32 cellular contexts compared by ENCODE assay signal in genomic region chr1:103273106-103273505, GRCh38.
"Had no signal": no experiment of that assay in that cellular context is flagged by ENCODE, and none has a peak within 500 bp of the region (broad histone marks: within the 10 kb centered on the region; RNA-seq: fewer than 3 reads in every experiment).

No MANE protein-coding gene starts in this region.

- H3K4me1 Mint-ChIP-seq: activated CD4-positive, alpha-beta T cell treated with anti-CD3 and anti-CD28 coated beads for 36 hours; activated CD4-positive, alpha-beta T cell treated with anti-CD3 and anti-CD28 coated beads, Interleukin-2, amount 10 ng/mL, durations not matched to agents 24 days and 14 days; activated CD8-positive, alpha-beta memory T cell treated with anti-CD3 and anti-CD28 coated beads, Interleukin-2, amount 10 ng/mL, durations not matched to agents 7 days and 5 days; activated naive CD4-positive, alpha-beta T cell treated with anti-CD3 and anti-CD28 coated beads, Interleukin-2, amount 10 ng/mL, durations not matched to agents 7 days and 5 days; T-helper 17 cell had no signal

- H3K27me3 ChIP-seq: esophagus muscularis mucosa, foreskin keratinocyte, gastrocnemius medialis, heart right ventricle had no signal

- H3K27me3 Mint-ChIP-seq: activated CD4-positive, alpha-beta memory T cell treated with anti-CD3 and anti-CD28 coated beads for 36 hours; activated CD4-positive, alpha-beta T cell treated with anti-CD3 and anti-CD28 coated beads for 36 hours; activated CD4-positive, alpha-beta T cell treated with anti-CD3 and anti-CD28 coated beads, Interleukin-2, amount 10 ng/mL, durations not matched to agents 24 days and 14 days; activated CD8-positive, alpha-beta memory T cell treated with anti-CD3 and anti-CD28 coated beads, Interleukin-2, amount 10 ng/mL, durations not matched to agents 7 days and 5 days; activated naive CD4-positive, alpha-beta T cell treated with anti-CD3 and anti-CD28 coated beads, Interleukin-2, amount 10 ng/mL, durations not matched to agents 7 days and 5 days; effector memory CD8-positive, alpha-beta T cell; T-helper 17 cell had no signal

- H3K9me3 Mint-ChIP-seq: activated naive CD4-positive, alpha-beta T cell treated with anti-CD3 and anti-CD28 coated beads, Interleukin-2, amount 10 ng/mL, durations not matched to agents 7 days and 5 days; activated T-helper 2 cell treated with anti-CD3 and anti-CD28 coated beads, Interferon-gamma antibody, Interleukin-2, Interleukin-4, amounts not matched to agents 10 μg/mL and 5 μg/mL and 100 μg/mL, durations not matched to agents 14 hours and 24 hours and 36 hours; T-helper 2 cell treated with Interferon-gamma antibody and Interleukin-4, amounts not matched to agents 5 μg/mL and 100 μg/mL, for 36 hours had no signal

- DNase-seq: activated CD4-positive, alpha-beta memory T cell treated with anti-CD3 and anti-CD28 coated beads for 36 hours; activated CD4-positive, alpha-beta T cell treated with anti-CD3 and anti-CD28 coated beads for 36 hours; activated CD4-positive, alpha-beta T cell treated with anti-CD3 and anti-CD28 coated beads, Interleukin-2, amount 10 ng/mL, durations not matched to agents 24 days and 14 days; activated CD4-positive, CD25-positive, alpha-beta regulatory T cell; activated CD4-positive, CD25-positive, alpha-beta regulatory T cell treated with anti-CD3 and anti-CD28 coated beads, Interleukin-2, amount 50 U/mL, for 72 hours; activated CD8-positive, alpha-beta memory T cell treated with anti-CD3 and anti-CD28 coated beads, Interleukin-2, amount 10 ng/mL, durations not matched to agents 7 days and 5 days; activated CD8-positive, alpha-beta memory T cell treated with anti-CD3 and anti-CD28 coated beads, Interleukin-2, amount 50 U/mL, for 4 hours; activated CD8-positive, alpha-beta T cell treated with anti-CD3 and anti-CD28 coated beads, Interleukin-2, amount 10 ng/mL, durations not matched to agents 7 days and 5 days; activated effector memory CD4-positive, alpha-beta T cell treated with anti-CD3 and anti-CD28 coated beads, Interleukin-2, amount 50 U/mL, for 16 hours; activated naive CD4-positive, alpha-beta T cell treated with anti-CD3 and anti-CD28 coated beads, Interleukin-2, amount 10 ng/mL, durations not matched to agents 7 days and 5 days; activated T-cell treated with anti-CD3 and anti-CD28 coated beads, Interleukin-2, amount 50 U/mL, for 1 hour; activated T-cell treated with anti-CD3 and anti-CD28 coated beads, Interleukin-2, amount 50 U/mL, for 48 hours; amniotic stem cell; anterior cingulate cortex; caudate nucleus; cortex of kidney; dermis blood vessel endothelial cell; effector CD4-positive, alpha-beta T cell; effector memory CD8-positive, alpha-beta T cell; erythroblast; foreskin keratinocyte; gastrocnemius medialis; heart right ventricle; T-helper 1 cell; T-helper 17 cell; T1000; WERI-Rb-1 had no signal

- H3K27ac Mint-ChIP-seq: activated CD4-positive, alpha-beta memory T cell treated with anti-CD3 and anti-CD28 coated beads for 36 hours; activated CD4-positive, alpha-beta T cell treated with anti-CD3 and anti-CD28 coated beads for 36 hours; activated CD4-positive, alpha-beta T cell treated with anti-CD3 and anti-CD28 coated beads, Interleukin-2, amount 10 ng/mL, durations not matched to agents 24 days and 14 days; activated CD8-positive, alpha-beta memory T cell treated with anti-CD3 and anti-CD28 coated beads, Interleukin-2, amount 10 ng/mL, durations not matched to agents 7 days and 5 days; activated CD8-positive, alpha-beta T cell treated with anti-CD3 and anti-CD28 coated beads, Interleukin-2, amount 10 ng/mL, durations not matched to agents 7 days and 5 days; activated naive CD4-positive, alpha-beta T cell treated with anti-CD3 and anti-CD28 coated beads, Interleukin-2, amount 10 ng/mL, durations not matched to agents 7 days and 5 days; activated naive CD8-positive, alpha-beta T cell; activated T-helper 1 cell treated with anti-CD3 and anti-CD28 coated beads, Interleukin-12 subunit alpha, Interleukin-12 subunit beta, Interleukin-2, Interleukin-4 antibody, amounts not matched to agents 30 ng/mL and 10 ng/mL and 1 ng/mL, durations not matched to agents 14 hours and 24 hours and 36 hours; activated T-helper 2 cell treated with anti-CD3 and anti-CD28 coated beads, Interferon-gamma antibody, Interleukin-2, Interleukin-4, amounts not matched to agents 10 μg/mL and 5 μg/mL and 100 μg/mL, durations not matched to agents 14 hours and 24 hours and 36 hours; effector memory CD8-positive, alpha-beta T cell; T-helper 17 cell; T-helper 2 cell treated with Interferon-gamma antibody and Interleukin-4, amounts not matched to agents 5 μg/mL and 100 μg/mL, for 36 hours had no signal

- H3K9me3 ChIP-seq: esophagus muscularis mucosa, gastrocnemius medialis had no signal

- H3K4me1 ChIP-seq: esophagus muscularis mucosa, foreskin keratinocyte, gastrocnemius medialis, heart right ventricle had no signal

- H3K4me3 ChIP-seq: esophagus muscularis mucosa, gastrocnemius medialis, heart right ventricle had no signal

- H3K36me3 Mint-ChIP-seq: activated CD4-positive, alpha-beta memory T cell treated with anti-CD3 and anti-CD28 coated beads for 36 hours; activated CD8-positive, alpha-beta memory T cell treated with anti-CD3 and anti-CD28 coated beads, Interleukin-2, amount 10 ng/mL, durations not matched to agents 7 days and 5 days; activated naive CD4-positive, alpha-beta T cell treated with anti-CD3 and anti-CD28 coated beads, Interleukin-2, amount 10 ng/mL, durations not matched to agents 7 days and 5 days; activated naive CD8-positive, alpha-beta T cell had no signal

- H3K36me3 ChIP-seq: esophagus muscularis mucosa, gastrocnemius medialis, heart right ventricle, WERI-Rb-1 had no signal

- H3K27ac ChIP-seq: esophagus muscularis mucosa, foreskin keratinocyte, gastrocnemius medialis, heart right ventricle, WERI-Rb-1 had no signal

- ATAC-seq: activated CD4-positive, alpha-beta T cell treated with anti-CD3 and anti-CD28 coated beads for 36 hours; activated CD8-positive, alpha-beta memory T cell treated with anti-CD3 and anti-CD28 coated beads, Interleukin-2, amount 10 ng/mL, durations not matched to agents 7 days and 5 days; activated CD8-positive, alpha-beta T cell treated with anti-CD3 and anti-CD28 coated beads, Interleukin-2, amount 10 ng/mL, durations not matched to agents 7 days and 5 days; effector memory CD8-positive, alpha-beta T cell; foreskin keratinocyte; gastrocnemius medialis; heart right ventricle; T-helper 17 cell had no signal

- H3K4me3 Mint-ChIP-seq: activated CD4-positive, alpha-beta memory T cell treated with anti-CD3 and anti-CD28 coated beads for 36 hours; activated CD4-positive, alpha-beta T cell treated with anti-CD3 and anti-CD28 coated beads for 36 hours; activated CD4-positive, alpha-beta T cell treated with anti-CD3 and anti-CD28 coated beads, Interleukin-2, amount 10 ng/mL, durations not matched to agents 24 days and 14 days; activated CD8-positive, alpha-beta memory T cell treated with anti-CD3 and anti-CD28 coated beads, Interleukin-2, amount 10 ng/mL, durations not matched to agents 7 days and 5 days; activated CD8-positive, alpha-beta T cell treated with anti-CD3 and anti-CD28 coated beads, Interleukin-2, amount 10 ng/mL, durations not matched to agents 7 days and 5 days; activated naive CD4-positive, alpha-beta T cell treated with anti-CD3 and anti-CD28 coated beads, Interleukin-2, amount 10 ng/mL, durations not matched to agents 7 days and 5 days; activated naive CD8-positive, alpha-beta T cell; activated T-helper 1 cell treated with anti-CD3 and anti-CD28 coated beads, Interleukin-12 subunit alpha, Interleukin-12 subunit beta, Interleukin-2, Interleukin-4 antibody, amounts not matched to agents 30 ng/mL and 10 ng/mL and 1 ng/mL, durations not matched to agents 14 hours and 24 hours and 36 hours; effector memory CD8-positive, alpha-beta T cell; T-helper 17 cell; T-helper 2 cell treated with Interferon-gamma antibody and Interleukin-4, amounts not matched to agents 5 μg/mL and 100 μg/mL, for 36 hours had no signal
